In genomic region chr12:93146278-93146939, GRCh38 we compare ENCODE assay signal across 1 cellular context.
TF ChIP-seq lines count a peak whose summit lies in the region.

No MANE protein-coding gene starts in this region.

TF ChIP-seq in K562, 482 proteins besides CTCF, POLR2A, EP300 and RAD21 (continued from another document):
- TF ChIP-seq, protein P1, sequence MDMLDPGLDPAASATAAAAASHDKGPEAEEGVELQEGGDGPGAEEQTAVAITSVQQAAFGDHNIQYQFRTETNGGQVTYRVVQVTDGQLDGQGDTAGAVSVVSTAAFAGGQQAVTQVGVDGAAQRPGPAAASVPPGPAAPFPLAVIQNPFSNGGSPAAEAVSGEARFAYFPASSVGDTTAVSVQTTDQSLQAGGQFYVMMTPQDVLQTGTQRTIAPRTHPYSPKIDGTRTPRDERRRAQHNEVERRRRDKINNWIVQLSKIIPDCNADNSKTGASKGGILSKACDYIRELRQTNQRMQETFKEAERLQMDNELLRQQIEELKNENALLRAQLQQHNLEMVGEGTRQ (CRISPR knock-in tag; IDR thresholded peaks at IDR 0.05), result peak; percentile 50
- TF ChIP-seq CBFA2T2 (conservative IDR thresholded peaks at IDR 0.05) (no peak), CBFA2T3 (IDR thresholded peaks at IDR 0.05) (peak; percentile 35), PCBP1 (IDR thresholded peaks at IDR 0.05; ENCODE audit: low read depth, low read length, poor library complexity, severe bottlenecking) (no peak), TEAD4 (IDR thresholded peaks at IDR 0.05; ENCODE audit: low read length) (peak; percentile 40; the same call in 1 of the 2 replicates), TEAD4 (CRISPR knock-in tag; IDR thresholded peaks at IDR 0.05; ENCODE audit: borderline replicate concordance) (no peak), WHSC1 (IDR thresholded peaks at IDR 0.05; ENCODE audit: low read length) (no peak), MEF2A (IDR thresholded peaks at IDR 0.05; ENCODE audit: control insufficient read depth, low read depth, low read length) (no peak), HIVEP1 (CRISPR knock-in tag; IDR thresholded peaks at IDR 0.05) (no peak), MCM5 (IDR thresholded peaks at IDR 0.05; ENCODE audit: low read depth) (no peak), ZNF699 (CRISPR knock-in tag; IDR thresholded peaks at IDR 0.05; ENCODE audit: insufficient replicate concordance) (no peak), MECOM (CRISPR knock-in tag; IDR thresholded peaks at IDR 0.05) (no peak), SMARCB1 (IDR thresholded peaks at IDR 0.05; ENCODE audit: insufficient read length, low read depth) (no peak), ARID1B (IDR thresholded peaks at IDR 0.05) (peak; percentile 39; the same call in 1 of the 2 replicates), TAL1 (IDR thresholded peaks at IDR 0.05) (peak; percentile 31; the same call in 1 of the 2 replicates), MAFF (IDR thresholded peaks at IDR 0.05; ENCODE audit: low read length) (no peak), KDM1A (IDR thresholded peaks at IDR 0.05) (peak in 1 of 2 experiments; percentile 11; a peak in 1 of 4 replicates), TCF3 (CRISPR knock-in tag; IDR thresholded peaks at IDR 0.05) (peak; percentile 57)
- TF ChIP-seq, protein P2, sequence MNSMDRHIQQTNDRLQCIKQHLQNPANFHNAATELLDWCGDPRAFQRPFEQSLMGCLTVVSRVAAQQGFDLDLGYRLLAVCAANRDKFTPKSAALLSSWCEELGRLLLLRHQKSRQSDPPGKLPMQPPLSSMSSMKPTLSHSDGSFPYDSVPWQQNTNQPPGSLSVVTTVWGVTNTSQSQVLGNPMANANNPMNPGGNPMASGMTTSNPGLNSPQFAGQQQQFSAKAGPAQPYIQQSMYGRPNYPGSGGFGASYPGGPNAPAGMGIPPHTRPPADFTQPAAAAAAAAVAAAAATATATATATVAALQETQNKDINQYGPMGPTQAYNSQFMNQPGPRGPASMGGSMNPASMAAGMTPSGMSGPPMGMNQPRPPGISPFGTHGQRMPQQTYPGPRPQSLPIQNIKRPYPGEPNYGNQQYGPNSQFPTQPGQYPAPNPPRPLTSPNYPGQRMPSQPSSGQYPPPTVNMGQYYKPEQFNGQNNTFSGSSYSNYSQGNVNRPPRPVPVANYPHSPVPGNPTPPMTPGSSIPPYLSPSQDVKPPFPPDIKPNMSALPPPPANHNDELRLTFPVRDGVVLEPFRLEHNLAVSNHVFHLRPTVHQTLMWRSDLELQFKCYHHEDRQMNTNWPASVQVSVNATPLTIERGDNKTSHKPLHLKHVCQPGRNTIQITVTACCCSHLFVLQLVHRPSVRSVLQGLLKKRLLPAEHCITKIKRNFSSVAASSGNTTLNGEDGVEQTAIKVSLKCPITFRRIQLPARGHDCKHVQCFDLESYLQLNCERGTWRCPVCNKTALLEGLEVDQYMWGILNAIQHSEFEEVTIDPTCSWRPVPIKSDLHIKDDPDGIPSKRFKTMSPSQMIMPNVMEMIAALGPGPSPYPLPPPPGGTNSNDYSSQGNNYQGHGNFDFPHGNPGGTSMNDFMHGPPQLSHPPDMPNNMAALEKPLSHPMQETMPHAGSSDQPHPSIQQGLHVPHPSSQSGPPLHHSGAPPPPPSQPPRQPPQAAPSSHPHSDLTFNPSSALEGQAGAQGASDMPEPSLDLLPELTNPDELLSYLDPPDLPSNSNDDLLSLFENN (IDR thresholded peaks at IDR 0.05; ENCODE audit: low read depth in 2 of 2, low read length in 2 of 2), result no peak
- TF ChIP-seq, protein P3, sequence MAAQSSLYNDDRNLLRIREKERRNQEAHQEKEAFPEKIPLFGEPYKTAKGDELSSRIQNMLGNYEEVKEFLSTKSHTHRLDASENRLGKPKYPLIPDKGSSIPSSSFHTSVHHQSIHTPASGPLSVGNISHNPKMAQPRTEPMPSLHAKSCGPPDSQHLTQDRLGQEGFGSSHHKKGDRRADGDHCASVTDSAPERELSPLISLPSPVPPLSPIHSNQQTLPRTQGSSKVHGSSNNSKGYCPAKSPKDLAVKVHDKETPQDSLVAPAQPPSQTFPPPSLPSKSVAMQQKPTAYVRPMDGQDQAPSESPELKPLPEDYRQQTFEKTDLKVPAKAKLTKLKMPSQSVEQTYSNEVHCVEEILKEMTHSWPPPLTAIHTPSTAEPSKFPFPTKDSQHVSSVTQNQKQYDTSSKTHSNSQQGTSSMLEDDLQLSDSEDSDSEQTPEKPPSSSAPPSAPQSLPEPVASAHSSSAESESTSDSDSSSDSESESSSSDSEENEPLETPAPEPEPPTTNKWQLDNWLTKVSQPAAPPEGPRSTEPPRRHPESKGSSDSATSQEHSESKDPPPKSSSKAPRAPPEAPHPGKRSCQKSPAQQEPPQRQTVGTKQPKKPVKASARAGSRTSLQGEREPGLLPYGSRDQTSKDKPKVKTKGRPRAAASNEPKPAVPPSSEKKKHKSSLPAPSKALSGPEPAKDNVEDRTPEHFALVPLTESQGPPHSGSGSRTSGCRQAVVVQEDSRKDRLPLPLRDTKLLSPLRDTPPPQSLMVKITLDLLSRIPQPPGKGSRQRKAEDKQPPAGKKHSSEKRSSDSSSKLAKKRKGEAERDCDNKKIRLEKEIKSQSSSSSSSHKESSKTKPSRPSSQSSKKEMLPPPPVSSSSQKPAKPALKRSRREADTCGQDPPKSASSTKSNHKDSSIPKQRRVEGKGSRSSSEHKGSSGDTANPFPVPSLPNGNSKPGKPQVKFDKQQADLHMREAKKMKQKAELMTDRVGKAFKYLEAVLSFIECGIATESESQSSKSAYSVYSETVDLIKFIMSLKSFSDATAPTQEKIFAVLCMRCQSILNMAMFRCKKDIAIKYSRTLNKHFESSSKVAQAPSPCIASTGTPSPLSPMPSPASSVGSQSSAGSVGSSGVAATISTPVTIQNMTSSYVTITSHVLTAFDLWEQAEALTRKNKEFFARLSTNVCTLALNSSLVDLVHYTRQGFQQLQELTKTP (IDR thresholded peaks at IDR 0.05; ENCODE audit: low read depth in 1 of 2, partially characterized antibody in 2 of 2), result no peak
- TF ChIP-seq, protein P4, sequence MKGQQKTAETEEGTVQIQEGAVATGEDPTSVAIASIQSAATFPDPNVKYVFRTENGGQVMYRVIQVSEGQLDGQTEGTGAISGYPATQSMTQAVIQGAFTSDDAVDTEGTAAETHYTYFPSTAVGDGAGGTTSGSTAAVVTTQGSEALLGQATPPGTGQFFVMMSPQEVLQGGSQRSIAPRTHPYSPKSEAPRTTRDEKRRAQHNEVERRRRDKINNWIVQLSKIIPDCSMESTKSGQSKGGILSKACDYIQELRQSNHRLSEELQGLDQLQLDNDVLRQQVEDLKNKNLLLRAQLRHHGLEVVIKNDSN (CRISPR knock-in tag; IDR thresholded peaks at IDR 0.05), result peak; percentile 31; the same call in 1 of the 2 replicates
